Comparison of ENCODE assay signal across 10 cellular contexts in genomic region chr6:15389079-15389758, GRCh38.
A peak's percentile ranks its signal among the peaks of the same experiment; 100 is the strongest.
DNase-seq lines count a peak whose midpoint lies in the region; ATAC-seq lines count a peak whose summit lies in the region.
"Had no signal": no experiment of that assay in that cellular context is flagged by ENCODE, and none has a peak within 500 bp of the region (broad histone marks: within the 10 kb centered on the region; RNA-seq: fewer than 3 reads in every experiment).

No MANE protein-coding gene starts in this region.

- peaks cover 25% of the 10 kb centered on the region for H3K4me1 ChIP-seq in right cardiac atrium (ENCODE audit: control insufficient read depth, insufficient read depth, low read length)

- H3K27me3 ChIP-seq in right cardiac atrium (ENCODE audit: control insufficient read depth, insufficient read depth) = no peaks in the 10 kb centered on the region
- H3K27me3 ChIP-seq: BE2C had no signal

- ATAC-seq in right cardiac atrium (peak; percentile 66 to 75), HG02870 (IDR thresholded peaks at IDR 0.05; ENCODE audit: unreplicated experiment) (no peak), HG03354 (IDR thresholded peaks at IDR 0.05; ENCODE audit: poor library complexity, severe bottlenecking, unreplicated experiment) (no peak)
- ATAC-seq in stimulated activated naive CD8-positive, alpha-beta T cell treated with anti-CD3 and anti-CD28 coated beads, Interleukin-15, Interleukin-2, amounts not matched to agents 100 U/mL and 50 U/mL, for 24 hours = peak; percentile 48

- no peak overlapping the region for H3K27ac Mint-ChIP-seq in activated naive CD4-positive, alpha-beta T cell treated with anti-CD3 and anti-CD28 coated beads for 36 hours
- H3K27ac Mint-ChIP-seq in activated naive CD4-positive, alpha-beta T cell treated with anti-CD3 and anti-CD28 coated beads, Interleukin-2, amount 50 U/mL, for 24 hours = peak overlapping the region; percentile 60

- no peak overlapping the region for H3K4me3 Mint-ChIP-seq in activated naive CD4-positive, alpha-beta T cell treated with anti-CD3 and anti-CD28 coated beads for 36 hours
- peak overlapping the region; percentile 19 for H3K4me3 Mint-ChIP-seq in activated naive CD4-positive, alpha-beta T cell treated with anti-CD3 and anti-CD28 coated beads, Interleukin-2, amount 50 U/mL, for 24 hours

- intact Hi-C loops in activated naive CD4-positive, alpha-beta T cell treated with anti-CD3 and anti-CD28 coated beads for 36 hours (cut with micrococcal nuclease) = loop anchor here (2.0 kb wide), 1 partner anchor 62 kb away; no protein-coding TSS in a partner anchor
- intact Hi-C loops in right cardiac atrium (cut with DNase I) = no loop called here

- H3K4me1 Mint-ChIP-seq in activated naive CD4-positive, alpha-beta T cell treated with anti-CD3 and anti-CD28 coated beads for 36 hours (ENCODE audit: low read depth) = peaks cover 75% of the 10 kb centered on the region
- peaks cover 83% of the 10 kb centered on the region for H3K4me1 Mint-ChIP-seq in activated naive CD4-positive, alpha-beta T cell treated with anti-CD3 and anti-CD28 coated beads, Interleukin-2, amount 50 U/mL, for 24 hours

- no peaks in the 10 kb centered on the region for H3K9me3 Mint-ChIP-seq in activated naive CD4-positive, alpha-beta T cell treated with anti-CD3 and anti-CD28 coated beads for 36 hours
- H3K9me3 Mint-ChIP-seq in activated naive CD4-positive, alpha-beta T cell treated with anti-CD3 and anti-CD28 coated beads, Interleukin-2, amount 50 U/mL, for 24 hours = no peaks in the 10 kb centered on the region

- H3K9me3 ChIP-seq in right cardiac atrium (ENCODE audit: control insufficient read depth, low read length) = no peaks in the 10 kb centered on the region
- H3K9me3 ChIP-seq: BE2C had no signal

- H3K36me3 Mint-ChIP-seq in activated naive CD4-positive, alpha-beta T cell treated with anti-CD3 and anti-CD28 coated beads for 36 hours (ENCODE audit: low read depth) = peaks cover 6% of the 10 kb centered on the region
- peaks cover 1% of the 10 kb centered on the region for H3K36me3 Mint-ChIP-seq in activated naive CD4-positive, alpha-beta T cell treated with anti-CD3 and anti-CD28 coated beads, Interleukin-2, amount 50 U/mL, for 24 hours

- H3K27ac ChIP-seq in right cardiac atrium (ENCODE audit: low read length) = peak overlapping the region; percentile 12

- H3K4me3 ChIP-seq in right cardiac atrium (ENCODE audit: low read length) = no peak overlapping the region

- DNase-seq in activated naive CD4-positive, alpha-beta T cell treated with anti-CD3 and anti-CD28 coated beads for 36 hours = peak; percentile 31
- DNase-seq in activated naive CD4-positive, alpha-beta T cell (lab: John Stamatoyannopoulos, UW) = no peak
- DNase-seq in right cardiac atrium (peak in 2 of 3 donors; percentile 20 to 43), NCI-H2196 (lab: John Stamatoyannopoulos, UW; ENCODE audit: unreplicated experiment) (no peak)
- DNase-seq in stimulated activated naive CD8-positive, alpha-beta T cell treated with anti-CD3 and anti-CD28 coated beads, Interleukin-15, Interleukin-2, amounts not matched to agents 100 U/mL and 50 U/mL, for 24 hours = peak; percentile 31
- DNase-seq: BE2C, posterior cingulate gyrus had no signal

- CTCF ChIA-PET in activated naive CD4-positive, alpha-beta T cell treated with anti-CD3 and anti-CD28 coated beads for 36 hours (lab: Charles Lee) = interaction anchor here (0.6 to 3.1 kb wide), 9 partner anchors 10 to 1178 kb away, joined by 3 to 9 read pairs (median 4); no protein-coding TSS in a partner anchor

- 73% methylated on average over 6 of the region's 6 CpGs for WGBS in right cardiac atrium

- no peaks in the 10 kb centered on the region for H3K27me3 Mint-ChIP-seq in activated naive CD4-positive, alpha-beta T cell treated with anti-CD3 and anti-CD28 coated beads for 36 hours (ENCODE audit: low read depth)
- H3K27me3 Mint-ChIP-seq in activated naive CD4-positive, alpha-beta T cell treated with anti-CD3 and anti-CD28 coated beads, Interleukin-2, amount 50 U/mL, for 24 hours = no peaks in the 10 kb centered on the region

Comparison
In these comparisons a context has a peak if more than half of its experiments do, and no peak if none do; other contexts are left out.
1. DNase-seq: peak in activated naive CD4-positive, alpha-beta T cell treated with anti-CD3 and anti-CD28 coated beads for 36 hours (single experiment), right cardiac atrium (2 of 3) and stimulated activated naive CD8-positive, alpha-beta T cell treated with anti-CD3 and anti-CD28 coated beads, Interleukin-15, Interleukin-2, amounts not matched to agents 100 U/mL and 50 U/mL, for 24 hours (single experiment); none in activated naive CD4-positive, alpha-beta T cell (0 of 4) and NCI-H2196 (single experiment).
2. ATAC-seq: peak in right cardiac atrium (2 of 2) and stimulated activated naive CD8-positive, alpha-beta T cell treated with anti-CD3 and anti-CD28 coated beads, Interleukin-15, Interleukin-2, amounts not matched to agents 100 U/mL and 50 U/mL, for 24 hours (single experiment); none in HG02870 (single experiment) and HG03354 (single experiment).